ENCODE assay signal across 17 cellular contexts in genomic region chr2:10575566-10576300, GRCh38.
DNase-seq lines count a peak whose midpoint lies in the region; ATAC-seq, FAIRE-seq and TF ChIP-seq lines count a peak whose summit lies in the region.
"Had no signal": no experiment of that assay in that cellular context is flagged by ENCODE, and none has a peak within 500 bp of the region (broad histone marks: within the 10 kb centered on the region; RNA-seq: fewer than 3 reads in every experiment).

No MANE protein-coding gene starts in this region.

- peak overlapping the region; percentile 71 for H3K9ac ChIP-seq in astrocyte (ENCODE audit: low read length)
- H3K9ac ChIP-seq in keratinocyte (ENCODE audit: control insufficient read depth, extremely low read depth, insufficient read depth, low read length): peak overlapping the region; percentile 81

- H3K79me2 ChIP-seq in astrocyte (ENCODE audit: insufficient read depth, low read length) (no peaks in the 10 kb centered on the region), keratinocyte (ENCODE audit: control insufficient read depth, insufficient read depth, low read length) (no peaks in the 10 kb centered on the region)
- H3K79me2 ChIP-seq: hepatocyte had no signal

- ATAC-seq in HG03565 (IDR thresholded peaks at IDR 0.05; ENCODE audit: unreplicated experiment): no peak
- ATAC-seq in GM18861 (IDR thresholded peaks at IDR 0.05; ENCODE audit: unreplicated experiment): no peak

- peak; percentile 79 for DNase-seq in AG08395 (ENCODE audit: low spot score)
- DNase-seq in HT1080 (ENCODE audit: low read depth): peak; percentile 99
- DNase-seq in astrocyte (ENCODE audit: low read depth): peak; percentile 91
- peak; percentile 90 for DNase-seq in keratinocyte (ENCODE audit: low read depth, low spot score)
- DNase-seq in C1 segment of cervical spinal cord (lab: John Stamatoyannopoulos, UW): no peak
- DNase-seq in Caco-2: no peak
- DNase-seq: activated naive CD4-positive, alpha-beta T cell treated with anti-CD3 and anti-CD28 coated beads, Interleukin-2, amount 10 ng/mL, durations not matched to agents 7 days and 5 days; mesendoderm; MG63 had no signal

- POLR2A ChIA-PET in Caco-2 (lab: Charles Lee): no interaction called here

- H3K4me1 ChIP-seq in astrocyte (ENCODE audit: insufficient read depth, low read length) (peaks cover 5% of the 10 kb centered on the region), keratinocyte (ENCODE audit: control insufficient read depth, extremely low read depth, insufficient read depth, low read length) (peaks cover 43% of the 10 kb centered on the region), Caco-2 (no peaks in the 10 kb centered on the region)
- H3K4me1 ChIP-seq: prostate gland, suprapubic skin had no signal

- peak overlapping the region; percentile 47 for H3K4me2 ChIP-seq in astrocyte (ENCODE audit: low read length)
- peak overlapping the region; percentile 66 for H3K4me2 ChIP-seq in keratinocyte (ENCODE audit: control insufficient read depth, extremely low read depth, insufficient read depth, low read depth, low read length)
- H3K4me2 ChIP-seq: hepatocyte had no signal

- H3K36me3 ChIP-seq in astrocyte (ENCODE audit: insufficient read depth, low read length) (peaks cover 23% of the 10 kb centered on the region), keratinocyte (ENCODE audit: control insufficient read depth in 2 of 2, extremely low read depth in 1 of 2, insufficient read depth in 2 of 2, low read length in 2 of 2) (peaks cover 12 to 23% of the 10 kb centered on the region in 2 experiments), Caco-2 (ENCODE audit: control insufficient read depth, insufficient read depth, low read length) (peaks cover 2% of the 10 kb centered on the region)
- H3K36me3 ChIP-seq: prostate gland had no signal

- H2AFZ ChIP-seq in astrocyte (ENCODE audit: low read depth, low read length) (no peak overlapping the region), keratinocyte (ENCODE audit: control insufficient read depth, low read length) (no peak overlapping the region)
- H2AFZ ChIP-seq: hepatocyte had no signal

- H3K27ac ChIP-seq in astrocyte (ENCODE audit: low read depth, low read length): peak overlapping the region; percentile 85
- peak overlapping the region; percentile 98 for H3K27ac ChIP-seq in keratinocyte (ENCODE audit: control insufficient read depth, insufficient read depth, low read length)
- H3K27ac ChIP-seq: coronary artery, hepatocyte, prostate gland, suprapubic skin had no signal

- H3K9me1 ChIP-seq in keratinocyte (ENCODE audit: control insufficient read depth, extremely low read depth, insufficient read depth, low read length): no peaks in the 10 kb centered on the region

- FAIRE-seq in astrocyte (lab: Jason Lieb, UNC) (no peak), keratinocyte (lab: Jason Lieb, UNC) (peak; percentile 93)
- FAIRE-seq: H1 had no signal

- H3K4me1 Mint-ChIP-seq in astrocyte (ENCODE audit: low read depth, unreplicated experiment) (peaks cover 13% of the 10 kb centered on the region), Caco-2 (ENCODE audit: low read depth, unreplicated experiment) (no peaks in the 10 kb centered on the region)
- H3K4me1 Mint-ChIP-seq: CD14-positive monocyte had no signal

- H3K4me3 Mint-ChIP-seq in astrocyte (ENCODE audit: unreplicated experiment): no peak overlapping the region
- no peak overlapping the region for H3K4me3 Mint-ChIP-seq in Caco-2 (ENCODE audit: unreplicated experiment)
- H3K4me3 Mint-ChIP-seq: activated naive CD4-positive, alpha-beta T cell treated with anti-CD3 and anti-CD28 coated beads, Interleukin-2, amount 10 ng/mL, durations not matched to agents 7 days and 5 days; CD14-positive monocyte had no signal

- CTCF ChIA-PET in Caco-2 (lab: Charles Lee): no interaction called here

- BruUV-seq in Caco-2 (replicated peaks; lab: Mats Ljungman, UMichigan): no TSS peak

- dilution Hi-C loops in keratinocyte (cut with MboI; ENCODE audit: extremely low pct_ligation_motif_present, low sequenced_read_pairs): no loop called here

- H3K9me3 ChIP-seq in astrocyte (ENCODE audit: insufficient read depth, low read depth, low read length) (no peaks in the 10 kb centered on the region), keratinocyte (ENCODE audit: control insufficient read depth, low read depth, low read length) (no peaks in the 10 kb centered on the region), Caco-2 (no peaks in the 10 kb centered on the region)
- H3K9me3 ChIP-seq: MG63, prostate gland, suprapubic skin had no signal

- H3K9me3 Mint-ChIP-seq in astrocyte (ENCODE audit: unreplicated experiment) (no peaks in the 10 kb centered on the region), Caco-2 (ENCODE audit: unreplicated experiment) (no peaks in the 10 kb centered on the region)
- H3K9me3 Mint-ChIP-seq: activated naive CD4-positive, alpha-beta T cell treated with anti-CD3 and anti-CD28 coated beads, Interleukin-2, amount 10 ng/mL, durations not matched to agents 7 days and 5 days had no signal

- no peaks in the 10 kb centered on the region for H3K27me3 ChIP-seq in astrocyte (ENCODE audit: insufficient read depth, low read length)
- no peaks in the 10 kb centered on the region for H3K27me3 ChIP-seq in keratinocyte (ENCODE audit: control insufficient read depth, extremely low read depth, insufficient read depth, low read length)
- no peaks in the 10 kb centered on the region for H3K27me3 ChIP-seq in Caco-2 (replicated peaks; ENCODE audit: control insufficient read depth, insufficient read depth, low read length)
- H3K27me3 ChIP-seq: hepatocyte, MG63, suprapubic skin had no signal

- H3K27ac Mint-ChIP-seq in astrocyte (ENCODE audit: unreplicated experiment) (no peak overlapping the region), Caco-2 (ENCODE audit: unreplicated experiment) (no peak overlapping the region)
- H3K27ac Mint-ChIP-seq: activated naive CD4-positive, alpha-beta T cell treated with anti-CD3 and anti-CD28 coated beads, Interleukin-2, amount 10 ng/mL, durations not matched to agents 7 days and 5 days; CD14-positive monocyte had no signal

- no peaks in the 10 kb centered on the region for H4K20me1 ChIP-seq in astrocyte (ENCODE audit: insufficient read depth, low read length)
- no peaks in the 10 kb centered on the region for H4K20me1 ChIP-seq in keratinocyte (ENCODE audit: control insufficient read depth, extremely low read depth, insufficient read depth, low read length)

- peak overlapping the region; percentile 3 for H3K4me3 ChIP-seq in astrocyte (ENCODE audit: insufficient read depth, low read depth, low read length)
- H3K4me3 ChIP-seq in keratinocyte (ENCODE audit: control insufficient read depth in 2 of 3, extremely low read depth in 1 of 3, insufficient read depth in 2 of 3, low read depth in 1 of 3, low read length in 3 of 3): no peak overlapping the region
- no peak overlapping the region for H3K4me3 ChIP-seq in Caco-2 (ENCODE audit: low read depth, low read length)
- H3K4me3 ChIP-seq: coronary artery, hepatocyte, MG63, prostate gland, suprapubic skin had no signal

- intact Hi-C loops in Caco-2 (cut with micrococcal nuclease; ENCODE audit: unreplicated experiment): no loop called here

- H3K36me3 Mint-ChIP-seq in astrocyte (ENCODE audit: low read depth, unreplicated experiment): peaks cover 34% of the 10 kb centered on the region
- H3K36me3 Mint-ChIP-seq in Caco-2 (ENCODE audit: insufficient read depth, unreplicated experiment): peaks cover 65% of the 10 kb centered on the region

- no peak for TF ChIP-seq CTCF in astrocyte (IDR thresholded peaks at IDR 0.05; ENCODE audit: insufficient read depth, low read depth, low read length)
- peak in 1 of 3 experiments; percentile 18 for TF ChIP-seq CTCF in keratinocyte (optimal IDR thresholded peaks at IDR 0.05 in 1 of 3, IDR thresholded peaks at IDR 0.05 in 1 of 3, conservative IDR thresholded peaks at IDR 0.05 in 1 of 3; ENCODE audit: extremely low read depth in 1 of 3, insufficient read depth in 2 of 3, low read length in 3 of 3)
- TF ChIP-seq CTCF in Caco-2 (IDR thresholded peaks at IDR 0.05; ENCODE audit: insufficient read depth in 1 of 2, low read depth in 1 of 2, low read length in 1 of 2, severe bottlenecking in 1 of 2, unreplicated experiment in 1 of 2): no peak

- H3K27me3 Mint-ChIP-seq in astrocyte (ENCODE audit: low read depth, unreplicated experiment) (no peaks in the 10 kb centered on the region), Caco-2 (ENCODE audit: insufficient read depth, unreplicated experiment) (no peaks in the 10 kb centered on the region)
- H3K27me3 Mint-ChIP-seq: activated naive CD4-positive, alpha-beta T cell treated with anti-CD3 and anti-CD28 coated beads, Interleukin-2, amount 10 ng/mL, durations not matched to agents 7 days and 5 days had no signal

Comparison
In these comparisons a context has a peak if more than half of its experiments do, and no peak if none do; other contexts are left out.
1. DNase-seq: peak in AG08395 (single experiment), HT1080 (single experiment), astrocyte (single experiment) and keratinocyte (single experiment); none in C1 segment of cervical spinal cord (0 of 14) and Caco-2 (0 of 2).